Comparison of ENCODE assay signal across 20 cellular contexts in genomic region chr7:106604974-106605373, GRCh38.
"Had no signal": no experiment of that assay in that cellular context is flagged by ENCODE, and none has a peak within 500 bp of the region (broad histone marks: within the 10 kb centered on the region; RNA-seq: fewer than 3 reads in every experiment).

No MANE protein-coding gene starts in this region.

- H3K4me1 ChIP-seq: breast epithelium, gastrocnemius medialis, left lung, neural progenitor cell, psoas muscle, spleen, suprapubic skin, tibial nerve had no signal

- H3K9ac ChIP-seq: neural progenitor cell, parathyroid adenoma had no signal

- H3K27me3 Mint-ChIP-seq: activated naive CD4-positive, alpha-beta T cell treated with anti-CD3 and anti-CD28 coated beads, Interleukin-2, amount 50 U/mL, for 24 hours had no signal

- H3K9me3 ChIP-seq: breast epithelium, gastrocnemius medialis, left lung, psoas muscle, spleen, suprapubic skin, tibial nerve had no signal

- H3K4me2 ChIP-seq: neural progenitor cell had no signal

- DNase-seq: activated CD4-positive, alpha-beta T cell treated with anti-CD3 and anti-CD28 coated beads for 1 hour; activated T-cell treated with anti-CD3 and anti-CD28 coated beads, Interleukin-2, amount 50 U/mL, for 4 hours; effector CD8-positive, alpha-beta T cell; gastrocnemius medialis; glutamatergic neuron; left lung; mesendoderm; natural killer cell; occipital lobe; psoas muscle; spleen had no signal

- H3K27ac ChIP-seq: breast epithelium, gastrocnemius medialis, left lung, neural progenitor cell, parathyroid adenoma, psoas muscle, spleen, suprapubic skin, tibial nerve had no signal

- H3K27me3 ChIP-seq: breast epithelium, gastrocnemius medialis, left lung, neural progenitor cell, spleen, suprapubic skin, tibial nerve had no signal

- H3K4me3 Mint-ChIP-seq: activated CD8-positive, alpha-beta T cell treated with anti-CD3 and anti-CD28 coated beads for 36 hours; activated naive CD4-positive, alpha-beta T cell treated with anti-CD3 and anti-CD28 coated beads, Interleukin-2, amount 50 U/mL, for 24 hours; activated T-cell treated with anti-CD3 and anti-CD28 coated beads, Interleukin-2, amount 50 U/mL, for 4 hours; natural killer cell; neural progenitor cell had no signal

- H3K4me1 Mint-ChIP-seq: activated naive CD4-positive, alpha-beta T cell treated with anti-CD3 and anti-CD28 coated beads, Interleukin-2, amount 50 U/mL, for 24 hours; natural killer cell had no signal

- H3K79me2 ChIP-seq: parathyroid adenoma had no signal

- H3K27ac Mint-ChIP-seq: activated CD8-positive, alpha-beta T cell treated with anti-CD3 and anti-CD28 coated beads for 36 hours; activated naive CD4-positive, alpha-beta T cell treated with anti-CD3 and anti-CD28 coated beads, Interleukin-2, amount 50 U/mL, for 24 hours; activated T-helper 2 cell treated with anti-CD3 and anti-CD28 coated beads, Interferon-gamma antibody, Interleukin-2, Interleukin-4, amounts not matched to agents 10 μg/mL and 5 μg/mL and 100 μg/mL, durations not matched to agents 14 hours and 24 hours and 36 hours; natural killer cell; neural progenitor cell had no signal

- ATAC-seq: gastrocnemius medialis, left lung, psoas muscle had no signal

- H3K36me3 Mint-ChIP-seq: activated naive CD4-positive, alpha-beta T cell treated with anti-CD3 and anti-CD28 coated beads, Interleukin-2, amount 50 U/mL, for 24 hours; natural killer cell; neural progenitor cell had no signal

- H3K9me3 Mint-ChIP-seq: activated CD8-positive, alpha-beta T cell treated with anti-CD3 and anti-CD28 coated beads for 36 hours; activated naive CD4-positive, alpha-beta T cell treated with anti-CD3 and anti-CD28 coated beads, Interleukin-2, amount 50 U/mL, for 24 hours; activated T-cell treated with anti-CD3 and anti-CD28 coated beads, Interleukin-2, amount 50 U/mL, for 4 hours; activated T-helper 2 cell treated with anti-CD3 and anti-CD28 coated beads, Interferon-gamma antibody, Interleukin-2, Interleukin-4, amounts not matched to agents 10 μg/mL and 5 μg/mL and 100 μg/mL, durations not matched to agents 14 hours and 24 hours and 36 hours; natural killer cell; neural progenitor cell had no signal

- H3K36me3 ChIP-seq: breast epithelium, gastrocnemius medialis, left lung, neural progenitor cell, spleen, suprapubic skin, tibial nerve had no signal

- H2AFZ ChIP-seq: neural progenitor cell, parathyroid adenoma had no signal

- H3K4me3 ChIP-seq: breast epithelium, gastrocnemius medialis, left lung, lung, neural progenitor cell, psoas muscle, spleen, suprapubic skin, tibial nerve had no signal
